28 cellular contexts compared by ENCODE assay signal in genomic region chr10:37736120-37736519, GRCh38.
"Had no signal": no experiment of that assay in that cellular context is flagged by ENCODE, and none has a peak within 500 bp of the region (broad histone marks: within the 10 kb centered on the region; RNA-seq: fewer than 3 reads in every experiment).

No MANE protein-coding gene starts in this region.

- H3K36me3 ChIP-seq: stomach, suprapubic skin, thoracic aorta, thyroid gland, tibial artery, tibial nerve, transverse colon, upper lobe of left lung, upper lobe of right lung, uterus, vagina had no signal

- H3K4me3 Mint-ChIP-seq: stimulated activated effector memory CD8-positive, alpha-beta T cell treated with anti-CD3 and anti-CD28 coated beads, Interleukin-12 subunit alpha, Interleukin-12 subunit beta, amount 100 ng/mL, for 72 hours; stimulated activated memory B cell treated with anti-CD40 and anti-IgM and Interleukin-4, amounts not matched to agents 10 μg/mL and 1 μg/mL and 100 μg/mL, for 72 hours; stimulated activated naive B cell treated with anti-CD40 and anti-IgM and Interleukin-4, amounts not matched to agents 10 μg/mL and 1 μg/mL and 100 μg/mL, for 72 hours; stimulated activated naive CD8-positive, alpha-beta T cell treated with anti-CD3 and anti-CD28 coated beads, Interleukin-15, amount 100 ng/mL, for 72 hours; stimulated activated naive CD8-positive, alpha-beta T cell treated with anti-CD3 and anti-CD28 coated beads, Interleukin-15, Interleukin-2, amounts not matched to agents 100 ng/mL and 50 ng/mL, for 24 hours; type B pancreatic cell had no signal

- H3K27ac ChIP-seq: stomach, suprapubic skin, testis, thoracic aorta, thyroid gland, tibial artery, tibial nerve, transverse colon, upper lobe of left lung, upper lobe of right lung, uterus, vagina had no signal

- H3K4me1 ChIP-seq: stomach, suprapubic skin, testis, thyroid gland, tibial artery, tibial nerve, transverse colon, upper lobe of left lung, upper lobe of right lung, uterus, vagina had no signal

- H3K9me3 ChIP-seq: testis, thoracic aorta, thyroid gland, tibial artery, transverse colon, upper lobe of right lung, uterus, vagina had no signal

- H3K27me3 ChIP-seq: suprapubic skin, testis, thyroid gland, tibial artery, tibial nerve, transverse colon, upper lobe of left lung, upper lobe of right lung, uterus, vagina had no signal

- H3K4me1 Mint-ChIP-seq: stimulated activated effector memory CD8-positive, alpha-beta T cell treated with anti-CD3 and anti-CD28 coated beads, Interleukin-12 subunit alpha, Interleukin-12 subunit beta, amount 100 ng/mL, for 72 hours; stimulated activated memory B cell treated with anti-CD40 and anti-IgM and Interleukin-4, amounts not matched to agents 10 μg/mL and 1 μg/mL and 100 μg/mL, for 72 hours; stimulated activated naive B cell treated with anti-CD40 and anti-IgM and Interleukin-4, amounts not matched to agents 10 μg/mL and 1 μg/mL and 100 μg/mL, for 72 hours; stimulated activated naive CD8-positive, alpha-beta T cell treated with anti-CD3 and anti-CD28 coated beads, Interleukin-15, amount 100 ng/mL, for 72 hours had no signal

- DNase-seq: stimulated activated CD4-positive, alpha-beta T cell treated with anti-CD3 and anti-CD28 coated beads, Interleukin-2, amount 100 ng/mL, for 48 hours; stimulated activated CD4-positive, alpha-beta T cell treated with anti-CD3 and anti-CD28 coated beads, Interleukin-4, amount 100 ng/mL, for 1 hour; stimulated activated CD4-positive, alpha-beta T cell treated with anti-CD3 and anti-CD28 coated beads, Interleukin-4, amount 100 ng/mL, for 24 hours; stimulated activated CD4-positive, alpha-beta T cell treated with anti-CD3 and anti-CD28 coated beads, Interleukin-4, amount 100 ng/mL, for 4 hours; stimulated activated CD8-positive, alpha-beta memory T cell treated with anti-CD3 and anti-CD28 coated beads, Interleukin-4, amount 100 ng/mL, for 48 hours; stimulated activated naive B cell treated with anti-CD40 and anti-IgM and Interleukin-4, amounts not matched to agents 10 μg/mL and 1 μg/mL and 100 μg/mL, for 72 hours; stimulated activated naive CD4-positive, alpha-beta T cell; stimulated activated naive CD4-positive, alpha-beta T cell treated with Interleukin-2 at 50 U/mL for 16 hours; stimulated activated naive CD8-positive, alpha-beta T cell treated with anti-CD3 and anti-CD28 coated beads, Interleukin-15, amount 100 ng/mL, for 72 hours; stimulated activated naive CD8-positive, alpha-beta T cell treated with anti-CD3 and anti-CD28 coated beads, Interleukin-15, Interleukin-2, amounts not matched to agents 100 U/mL and 50 U/mL, for 24 hours; stomach; substantia nigra; testis; thyroid gland; tibial artery; transverse colon; upper lobe of left lung; upper lobe of right lung; uterus had no signal

- ATAC-seq: stimulated activated effector memory CD8-positive, alpha-beta T cell treated with anti-CD3 and anti-CD28 coated beads, Interleukin-12 subunit alpha, Interleukin-12 subunit beta, amount 100 ng/mL, for 72 hours; stimulated activated memory B cell treated with anti-CD40 and anti-IgM and Interleukin-4, amounts not matched to agents 10 μg/mL and 1 μg/mL and 100 μg/mL, for 72 hours; stimulated activated naive B cell treated with anti-CD40 and anti-IgM and Interleukin-4, amounts not matched to agents 10 μg/mL and 1 μg/mL and 100 μg/mL, for 72 hours; stimulated activated naive CD8-positive, alpha-beta T cell treated with anti-CD3 and anti-CD28 coated beads, Interleukin-15, amount 100 ng/mL, for 72 hours; stimulated activated naive CD8-positive, alpha-beta T cell treated with anti-CD3 and anti-CD28 coated beads, Interleukin-15, Interleukin-2, amounts not matched to agents 100 U/mL and 50 U/mL, for 24 hours; upper lobe of right lung had no signal

- H3K36me3 Mint-ChIP-seq: stimulated activated effector memory CD8-positive, alpha-beta T cell treated with anti-CD3 and anti-CD28 coated beads, Interleukin-12 subunit alpha, Interleukin-12 subunit beta, amount 100 ng/mL, for 72 hours; stimulated activated memory B cell treated with anti-CD40 and anti-IgM and Interleukin-4, amounts not matched to agents 10 μg/mL and 1 μg/mL and 100 μg/mL, for 72 hours; stimulated activated naive B cell treated with anti-CD40 and anti-IgM and Interleukin-4, amounts not matched to agents 10 μg/mL and 1 μg/mL and 100 μg/mL, for 72 hours; type B pancreatic cell had no signal

- H3K9me3 Mint-ChIP-seq: stimulated activated effector memory CD8-positive, alpha-beta T cell treated with anti-CD3 and anti-CD28 coated beads, Interleukin-12 subunit alpha, Interleukin-12 subunit beta, amount 100 ng/mL, for 72 hours; stimulated activated memory B cell treated with anti-CD40 and anti-IgM and Interleukin-4, amounts not matched to agents 10 μg/mL and 1 μg/mL and 100 μg/mL, for 72 hours; stimulated activated naive CD8-positive, alpha-beta T cell treated with anti-CD3 and anti-CD28 coated beads, Interleukin-15, Interleukin-2, amounts not matched to agents 100 ng/mL and 50 ng/mL, for 24 hours; type B pancreatic cell had no signal

- H3K4me3 ChIP-seq: stomach, suprapubic skin, testis, thoracic aorta, thyroid gland, tibial artery, tibial nerve, transverse colon, upper lobe of left lung, upper lobe of right lung, uterus, vagina had no signal

- H3K27ac Mint-ChIP-seq: stimulated activated effector memory CD8-positive, alpha-beta T cell treated with anti-CD3 and anti-CD28 coated beads, Interleukin-12 subunit alpha, Interleukin-12 subunit beta, amount 100 ng/mL, for 72 hours; stimulated activated memory B cell treated with anti-CD40 and anti-IgM and Interleukin-4, amounts not matched to agents 10 μg/mL and 1 μg/mL and 100 μg/mL, for 72 hours; stimulated activated naive B cell treated with anti-CD40 and anti-IgM and Interleukin-4, amounts not matched to agents 10 μg/mL and 1 μg/mL and 100 μg/mL, for 72 hours; stimulated activated naive CD8-positive, alpha-beta T cell treated with anti-CD3 and anti-CD28 coated beads, Interleukin-15, Interleukin-2, amounts not matched to agents 100 ng/mL and 50 ng/mL, for 24 hours; type B pancreatic cell had no signal

- FAIRE-seq: urothelium cell line had no signal

- H3K27me3 Mint-ChIP-seq: stimulated activated naive B cell treated with anti-CD40 and anti-IgM and Interleukin-4, amounts not matched to agents 10 μg/mL and 1 μg/mL and 100 μg/mL, for 72 hours; stimulated activated naive CD8-positive, alpha-beta T cell treated with anti-CD3 and anti-CD28 coated beads, Interleukin-15, amount 100 ng/mL, for 72 hours; stimulated activated naive CD8-positive, alpha-beta T cell treated with anti-CD3 and anti-CD28 coated beads, Interleukin-15, Interleukin-2, amounts not matched to agents 100 ng/mL and 50 ng/mL, for 24 hours; type B pancreatic cell had no signal
